Comparison of ENCODE assay signal across 11 cellular contexts in genomic region chr2:235505210-235505741, GRCh38. TPM values are rescaled to one million over a fixed set of nuclear protein-coding genes. Genes with fewer than 3 reads are reported as not detected.
A peak's percentile ranks its signal among the peaks of the same experiment; 100 is the strongest.
DNase-seq lines count a peak whose midpoint lies in the region; ATAC-seq and TF ChIP-seq lines count a peak whose summit lies in the region.
"Had no signal": no experiment of that assay in that cellular context is flagged by ENCODE, and none has a peak within 500 bp of the region (broad histone marks: within the 10 kb centered on the region; RNA-seq: fewer than 3 reads in every experiment).

No MANE protein-coding gene starts in this region.

- intact Hi-C loops in A673 (cut with micrococcal nuclease; ENCODE audit: unreplicated experiment) = no loop called here
- intact Hi-C loops in mucosa of descending colon (cut with DNase I, micrococcal nuclease) = no loop called here

- no peaks in the 10 kb centered on the region for H3K36me3 Mint-ChIP-seq in activated T-helper 17 cell treated with anti-CD3 and anti-CD28 coated beads, Interleukin-2, amount 50 U/mL, for 72 hours (ENCODE audit: low read depth)

- no peak overlapping the region for H3K4me3 ChIP-seq in A673 (ENCODE audit: low read depth, low read length, poor library complexity, severe bottlenecking)
- peak overlapping the region; percentile 36 for H3K4me3 ChIP-seq in HUES6 (ENCODE audit: low read depth, low read length)
- H3K4me3 ChIP-seq in mucosa of descending colon = no peak overlapping the region
- H3K4me3 ChIP-seq in WERI-Rb-1 (ENCODE audit: low read depth, low read length) = no peak overlapping the region
- H3K4me3 ChIP-seq: skin epidermis had no signal

- TF ChIP-seq CTCF in A673 (conservative IDR thresholded peaks at IDR 0.05; ENCODE audit: low read depth, low read length) (no peak), mucosa of descending colon (IDR thresholded peaks at IDR 0.05) (no peak), WERI-Rb-1 (IDR thresholded peaks at IDR 0.05; ENCODE audit: low read depth, low read length) (no peak)

- POLR2A ChIA-PET in A673 (lab: Charles Lee; ENCODE audit: low non-redundant PET) = no interaction called here

- no peaks in the 10 kb centered on the region for H3K9me3 Mint-ChIP-seq in activated T-helper 17 cell treated with anti-CD3 and anti-CD28 coated beads, Interleukin-2, amount 50 U/mL, for 72 hours

- no peaks in the 10 kb centered on the region for H3K27me3 ChIP-seq in A673 (replicated peaks; ENCODE audit: insufficient read depth, low read depth, low read length, poor library complexity)
- H3K27me3 ChIP-seq in HUES6 (ENCODE audit: control insufficient read depth, insufficient read depth, low read length) = no peaks in the 10 kb centered on the region
- H3K27me3 ChIP-seq in WERI-Rb-1 (ENCODE audit: insufficient read depth, low read depth, severe bottlenecking) = peaks cover 43% of the 10 kb centered on the region

- no TSS peak for BruUV-seq in A673 (replicated peaks; lab: Mats Ljungman, UMichigan)

- H3K36me3 ChIP-seq in A673 (ENCODE audit: insufficient read depth, low read length, poor library complexity, severe bottlenecking) (no peaks in the 10 kb centered on the region), HUES6 (ENCODE audit: control insufficient read depth, insufficient read depth, low read length) (no peaks in the 10 kb centered on the region), mucosa of descending colon (ENCODE audit: low read depth) (no peaks in the 10 kb centered on the region), WERI-Rb-1 (no peaks in the 10 kb centered on the region)

- H3K27me3 Mint-ChIP-seq in activated T-helper 17 cell treated with anti-CD3 and anti-CD28 coated beads, Interleukin-2, amount 50 U/mL, for 72 hours = peaks cover 37% of the 10 kb centered on the region

- H3K9ac ChIP-seq in HUES6 (ENCODE audit: low read length) = no peak overlapping the region

- no peak overlapping the region for H3K27ac Mint-ChIP-seq in activated T-helper 17 cell treated with anti-CD3 and anti-CD28 coated beads, Interleukin-2, amount 50 U/mL, for 72 hours

- no peak for DNase-seq in A673 (ENCODE audit: low spot score)
- DNase-seq in mucosa of descending colon = peak; percentile 70 to 79 (median 77)
- no peak for DNase-seq in WERI-Rb-1
- DNase-seq in NCI-H1694 (lab: John Stamatoyannopoulos, UW) = no peak
- DNase-seq: NCI-H1092 treated with DMSO at 0.1 percent for 48 hours; stimulated activated CD8-positive, alpha-beta memory T cell treated with anti-CD3 and anti-CD28 coated beads, Interleukin-4, amount 100 ng/mL, for 48 hours had no signal

- CTCF ChIA-PET in A673 (lab: Charles Lee) = no interaction called here

- no peaks in the 10 kb centered on the region for H3K9me3 ChIP-seq in A673 (ENCODE audit: low read depth, low read length, poor library complexity, severe bottlenecking)
- no peaks in the 10 kb centered on the region for H3K9me3 ChIP-seq in HUES6 (ENCODE audit: control insufficient read depth, insufficient read depth, low read depth, low read length)
- no peaks in the 10 kb centered on the region for H3K9me3 ChIP-seq in mucosa of descending colon
- no peaks in the 10 kb centered on the region for H3K9me3 ChIP-seq in WERI-Rb-1 (ENCODE audit: severe bottlenecking)

- H3K4me1 Mint-ChIP-seq in activated T-helper 17 cell treated with anti-CD3 and anti-CD28 coated beads, Interleukin-2, amount 50 U/mL, for 72 hours = peaks cover 9% of the 10 kb centered on the region

- H3K4me1 ChIP-seq in A673 (ENCODE audit: insufficient read depth, low read length, poor library complexity, severe bottlenecking) (peaks cover 57% of the 10 kb centered on the region), HUES6 (ENCODE audit: control insufficient read depth, insufficient read depth, low read length) (peaks cover 53% of the 10 kb centered on the region), mucosa of descending colon (ENCODE audit: low read depth) (peaks cover 36% of the 10 kb centered on the region)

- H3K27ac ChIP-seq in A673 (ENCODE audit: low read depth, low read length, poor library complexity, severe bottlenecking) (peak overlapping the region; percentile 20), HUES6 (ENCODE audit: low read depth, low read length) (peak overlapping the region; percentile 46; the same call in 1 of the 2 replicates), WERI-Rb-1 (no peak overlapping the region)
- H3K27ac ChIP-seq: skin epidermis had no signal

- no peak overlapping the region for H3K4me3 Mint-ChIP-seq in activated T-helper 17 cell treated with anti-CD3 and anti-CD28 coated beads, Interleukin-2, amount 50 U/mL, for 72 hours

- ATAC-seq in esophagus mucosa (peak; percentile 18), mucosa of descending colon (peak; percentile 55), GM18867 (IDR thresholded peaks at IDR 0.05; ENCODE audit: unreplicated experiment) (no peak)
- ATAC-seq in activated T-helper 17 cell treated with anti-CD3 and anti-CD28 coated beads, Interleukin-2, amount 50 U/mL, for 72 hours (replicated peaks) = no peak

RNA-seq across cellular contexts. Expression of gene AGAP1, which starts 11.4 kb away (rescaled TPM):
- total RNA-seq in A673 (2021) (25.3 and 27.5 TPM in 2 replicates), esophagus mucosa (17.1 TPM), mucosa of descending colon (100 to 1,000 TPM in 1 of 3 donors, 10 to 100 TPM in 2; 68.1 to 112 (median 88.9) TPM)
- total RNA-seq in activated T-helper 17 cell treated with anti-CD3 and anti-CD28 coated beads, Interleukin-2, amount 50 U/mL, for 72 hours = 1 to 10 TPM; 2.2 to 5.3 TPM

Comparison
In these comparisons a context has a peak if more than half of its experiments do, and no peak if none do; other contexts are left out.
1. DNase-seq: peak in mucosa of descending colon (3 of 3); none in A673 (single experiment), WERI-Rb-1 (single experiment) and NCI-H1694 (single experiment).
2. ATAC-seq: peak in esophagus mucosa (single experiment) and mucosa of descending colon (single experiment); none in activated T-helper 17 cell treated with anti-CD3 and anti-CD28 coated beads, Interleukin-2, amount 50 U/mL, for 72 hours (single experiment) and GM18867 (single experiment).